ENCODE assay signal across 9 cellular contexts in genomic region chr19:9828551-9829063, GRCh38. TPM values are rescaled to one million over a fixed set of nuclear protein-coding genes. Genes with fewer than 3 reads are reported as not detected.
A peak's percentile ranks its signal among the peaks of the same experiment; 100 is the strongest.
DNase-seq lines count a peak whose midpoint lies in the region; ATAC-seq and TF ChIP-seq lines count a peak whose summit lies in the region.
"Had no signal": no experiment of that assay in that cellular context is flagged by ENCODE, and none has a peak within 500 bp of the region (broad histone marks: within the 10 kb centered on the region; RNA-seq: fewer than 3 reads in every experiment).

No MANE protein-coding gene starts in this region.

- no peak for DNase-seq in CD4-positive, CD25-positive, alpha-beta regulatory T cell
- DNase-seq in NT2/D1 (ENCODE audit: low read depth, low spot score) (no peak), neural crest cell (ENCODE audit: low read depth, low spot score) (no peak), GM10266 (ENCODE audit: extremely low spot score) (no peak), glomerular visceral epithelial cell (ENCODE audit: extremely low spot score) (no peak), NCI-H446 (lab: John Stamatoyannopoulos, UW) (no peak)
- DNase-seq: stimulated activated CD4-positive, alpha-beta T cell treated with anti-CD3 and anti-CD28 coated beads, Interleukin-2, amount 100 ng/mL, for 48 hours had no signal

- peak overlapping the region; percentile 9 to 100 (median 91) for H3K27ac Mint-ChIP-seq in CD4-positive, CD25-positive, alpha-beta regulatory T cell
- no peak overlapping the region for H3K27ac Mint-ChIP-seq in neural crest cell (ENCODE audit: unreplicated experiment)

- peaks cover 27% of the 10 kb centered on the region for H3K4me1 ChIP-seq in CD4-positive, CD25-positive, alpha-beta regulatory T cell (ENCODE audit: control insufficient read depth, insufficient read depth, low read length, poor library complexity, severe bottlenecking)
- H3K4me1 ChIP-seq in NT2/D1 (ENCODE audit: insufficient read depth, insufficient read length) (no peaks in the 10 kb centered on the region), ectodermal cell (ENCODE audit: control insufficient read depth, insufficient read depth, low read length) (peaks cover 7% of the 10 kb centered on the region)

- H3K27me3 Mint-ChIP-seq in CD4-positive, CD25-positive, alpha-beta regulatory T cell = peaks cover 5% of the 10 kb centered on the region
- no peaks in the 10 kb centered on the region for H3K27me3 Mint-ChIP-seq in neural crest cell (ENCODE audit: low read depth)

- peak overlapping the region; percentile 94 for H3K9ac ChIP-seq in NT2/D1 (ENCODE audit: insufficient read length, low read depth)

- H3K9me3 Mint-ChIP-seq in CD4-positive, CD25-positive, alpha-beta regulatory T cell = no peaks in the 10 kb centered on the region
- H3K9me3 Mint-ChIP-seq in neural crest cell = no peaks in the 10 kb centered on the region

- no peak for ATAC-seq in CD4-positive, CD25-positive, alpha-beta regulatory T cell (ENCODE audit: low read depth in 2 of 2)
- ATAC-seq in HG03196 (IDR thresholded peaks at IDR 0.05; ENCODE audit: unreplicated experiment) = no peak

- H3K36me3 Mint-ChIP-seq in CD4-positive, CD25-positive, alpha-beta regulatory T cell = peaks cover 7% of the 10 kb centered on the region
- no peaks in the 10 kb centered on the region for H3K36me3 Mint-ChIP-seq in neural crest cell (ENCODE audit: low read depth)

- peak overlapping the region; percentile 97 to 100 (median 99) for H3K4me3 Mint-ChIP-seq in CD4-positive, CD25-positive, alpha-beta regulatory T cell
- peak overlapping the region; percentile 99 for H3K4me3 Mint-ChIP-seq in neural crest cell

- peak overlapping the region; percentile 85 for H3K4me3 ChIP-seq in CD4-positive, CD25-positive, alpha-beta regulatory T cell (ENCODE audit: low read depth, low read length)
- H3K4me3 ChIP-seq in NT2/D1 (ENCODE audit: insufficient read length, low read depth) (peak overlapping the region; percentile 88), ectodermal cell (ENCODE audit: insufficient read depth, low read depth, low read length) (peak overlapping the region; percentile 74)

- 38 to 43% methylated on average over 13 of the region's 13 CpGs for WGBS in ectodermal cell, 2 experiments

- no peaks in the 10 kb centered on the region for H3K9me3 ChIP-seq in CD4-positive, CD25-positive, alpha-beta regulatory T cell (ENCODE audit: control insufficient read depth in 2 of 2, low read length in 2 of 2)
- H3K9me3 ChIP-seq in NT2/D1 (ENCODE audit: insufficient read depth, low read length) (no peaks in the 10 kb centered on the region), ectodermal cell (ENCODE audit: control insufficient read depth, low read length) (no peaks in the 10 kb centered on the region)

- TF ChIP-seq CTCF in neural crest cell (conservative IDR thresholded peaks at IDR 0.05) (no peak), GM10266 (IDR thresholded peaks at IDR 0.05; ENCODE audit: control insufficient read depth, insufficient read depth, low read depth, missing control alignments) (no peak)

- H3K36me3 ChIP-seq in CD4-positive, CD25-positive, alpha-beta regulatory T cell (ENCODE audit: control insufficient read depth, insufficient read depth, low read length) = peaks cover 9% of the 10 kb centered on the region
- peaks cover 39% of the 10 kb centered on the region for H3K36me3 ChIP-seq in NT2/D1 (ENCODE audit: insufficient read depth, insufficient read length, low read length)
- no peaks in the 10 kb centered on the region for H3K36me3 ChIP-seq in ectodermal cell (ENCODE audit: control insufficient read depth, insufficient read depth, low read length)

- H3K27me3 ChIP-seq in CD4-positive, CD25-positive, alpha-beta regulatory T cell (ENCODE audit: control insufficient read depth, insufficient read depth, low read length) = no peaks in the 10 kb centered on the region
- H3K27me3 ChIP-seq in NT2/D1 (ENCODE audit: insufficient read depth, insufficient read length) (no peaks in the 10 kb centered on the region), ectodermal cell (ENCODE audit: control insufficient read depth, insufficient read depth, low read length, poor library complexity, severe bottlenecking) (no peaks in the 10 kb centered on the region)

- H3K27ac ChIP-seq in CD4-positive, CD25-positive, alpha-beta regulatory T cell (ENCODE audit: insufficient read depth, low read length, poor library complexity, severe bottlenecking) = no peak overlapping the region
- no peak overlapping the region for H3K27ac ChIP-seq in ectodermal cell (ENCODE audit: insufficient read depth, low read depth, low read length, poor library complexity, severe bottlenecking)

- H3K4me1 Mint-ChIP-seq in CD4-positive, CD25-positive, alpha-beta regulatory T cell = peaks cover 6 to 35% (median 24%) of the 10 kb centered on the region in 4 donors
- peaks cover 23% of the 10 kb centered on the region for H3K4me1 Mint-ChIP-seq in neural crest cell

RNA-seq across cellular contexts. Expression of gene UBL5, which starts 0.9 kb away (rescaled TPM):
- 234 TPM for total RNA-seq in CD4-positive, CD25-positive, alpha-beta regulatory T cell
- polyA plus RNA-seq in CD4-positive, CD25-positive, alpha-beta regulatory T cell = 100 to 1,000 TPM; 786 to 952 (median 832) TPM
- polyA plus RNA-seq in ectodermal cell (2013, experiment 1 of 4) = 498 TPM
- 510 TPM for polyA plus RNA-seq in ectodermal cell (2013, experiment 2 of 4)
- polyA plus RNA-seq in ectodermal cell (2013, experiment 3 of 4) = 597 TPM
- polyA plus RNA-seq in ectodermal cell (2013, experiment 4 of 4) = 657 TPM
- 366 and 373 TPM in 2 replicates for total RNA-seq in neural crest cell

RNA-seq across cellular contexts. Expression of gene PIN1, which starts 6.5 kb away (rescaled TPM):
- total RNA-seq in CD4-positive, CD25-positive, alpha-beta regulatory T cell = 72.0 TPM
- 100 to 1,000 TPM in 3 of 4 donors, 10 to 100 TPM in 1; 87.9 to 135 (median 113) TPM for polyA plus RNA-seq in CD4-positive, CD25-positive, alpha-beta regulatory T cell
- polyA plus RNA-seq in ectodermal cell (2013, experiment 1 of 4) = 101 TPM
- 95.8 TPM for polyA plus RNA-seq in ectodermal cell (2013, experiment 2 of 4)
- 74.5 TPM for polyA plus RNA-seq in ectodermal cell (2013, experiment 3 of 4)
- polyA plus RNA-seq in ectodermal cell (2013, experiment 4 of 4) = 77.1 TPM
- total RNA-seq in neural crest cell = 117 and 127 TPM in 2 replicates

RNA-seq across cellular contexts. Expression of gene FBXL12, which starts 9.7 kb away (rescaled TPM):
- 34.8 TPM for total RNA-seq in CD4-positive, CD25-positive, alpha-beta regulatory T cell
- polyA plus RNA-seq in CD4-positive, CD25-positive, alpha-beta regulatory T cell = 10 to 100 TPM in 1 of 4 donors, 1 to 10 TPM in 3; 7.8 to 15.9 (median 9.5) TPM
- polyA plus RNA-seq in ectodermal cell (2013, experiment 1 of 4) = 22.9 TPM
- 23.9 TPM for polyA plus RNA-seq in ectodermal cell (2013, experiment 2 of 4)
- polyA plus RNA-seq in ectodermal cell (2013, experiment 3 of 4) = 22.0 TPM
- 21.2 TPM for polyA plus RNA-seq in ectodermal cell (2013, experiment 4 of 4)
- total RNA-seq in neural crest cell = 32.7 and 33.1 TPM in 2 replicates
